In genomic region chrX:100687128-100687527, GRCh38 we compare ENCODE assay signal across 12 cellular contexts. TPM values are rescaled to one million over a fixed set of nuclear protein-coding genes. Genes with fewer than 3 reads are reported as not detected.
DNase-seq lines count a peak whose midpoint lies in the region; ATAC-seq and TF ChIP-seq lines count a peak whose summit lies in the region.
"Had no signal": no experiment of that assay in that cellular context is flagged by ENCODE, and none has a peak within 500 bp of the region (broad histone marks: within the 10 kb centered on the region; RNA-seq: fewer than 3 reads in every experiment).

No MANE protein-coding gene starts in this region.

- no peak overlapping the region for H3K4me3 ChIP-seq in NB4 (ENCODE audit: low read depth, low read length)
- H3K4me3 ChIP-seq: skin epidermis, stomach had no signal

- no peaks in the 10 kb centered on the region for H3K27me3 Mint-ChIP-seq in activated naive CD4-positive, alpha-beta T cell treated with anti-CD3 and anti-CD28 coated beads for 36 hours (ENCODE audit: low read depth)
- H3K27me3 Mint-ChIP-seq in MCF 10A (ENCODE audit: insufficient read depth, unreplicated experiment): peaks cover 33% of the 10 kb centered on the region

- CTCF ChIA-PET in activated naive CD4-positive, alpha-beta T cell treated with anti-CD3 and anti-CD28 coated beads for 36 hours (lab: Charles Lee): interaction anchor here (1.1 to 8.0 kb wide), 4 partner anchors 32 to 600 kb away, joined by 3 to 118 read pairs (median 4); no protein-coding TSS in a partner anchor
- CTCF ChIA-PET in MCF 10A (lab: Yijun Ruan, JAX): interaction anchor here (0.6 to 7.4 kb wide), 9 partner anchors 16 to 729 kb away, joined by 3 to 144 read pairs (median 4); partner anchors contain the start of gene SYTL4

- peaks cover 16% of the 10 kb centered on the region for H3K4me1 Mint-ChIP-seq in activated naive CD4-positive, alpha-beta T cell treated with anti-CD3 and anti-CD28 coated beads for 36 hours (ENCODE audit: low read depth)
- H3K4me1 Mint-ChIP-seq in MCF 10A (ENCODE audit: insufficient read depth, unreplicated experiment): no peaks in the 10 kb centered on the region

- BruUV-seq in MCF 10A (replicated peaks; lab: Mats Ljungman, UMichigan): no TSS peak

- H3K4me3 Mint-ChIP-seq in activated naive CD4-positive, alpha-beta T cell treated with anti-CD3 and anti-CD28 coated beads for 36 hours: no peak overlapping the region
- no peak overlapping the region for H3K4me3 Mint-ChIP-seq in MCF 10A (ENCODE audit: unreplicated experiment)
- H3K4me3 Mint-ChIP-seq: activated naive CD4-positive, alpha-beta T cell treated with anti-CD3 and anti-CD28 coated beads, Interleukin-2, amount 50 U/mL, for 24 hours; T-helper 2 cell treated with Interferon-gamma antibody and Interleukin-4, amounts not matched to agents 5 μg/mL and 100 μg/mL, for 36 hours had no signal

- POLR2A ChIA-PET in MCF 10A (lab: Yijun Ruan, JAX): no interaction called here

- DNase-seq in activated naive CD4-positive, alpha-beta T cell treated with anti-CD3 and anti-CD28 coated beads for 36 hours: peak; percentile 10
- no peak for DNase-seq in activated naive CD4-positive, alpha-beta T cell treated with Interleukin-2 at 50 U/mL for 16 hours
- DNase-seq in NB4 (ENCODE audit: low read depth) (peak; percentile 10), C1 segment of cervical spinal cord (lab: John Stamatoyannopoulos, UW) (no peak), MCF 10A (ENCODE audit: unreplicated experiment) (no peak)
- peak; percentile 34 for DNase-seq in stimulated activated naive CD8-positive, alpha-beta T cell treated with anti-CD3 and anti-CD28 coated beads, Interleukin-15, Interleukin-2, amounts not matched to agents 100 U/mL and 50 U/mL, for 24 hours
- DNase-seq: stomach had no signal

- no peak for TF ChIP-seq POLR2A in NB4 (IDR thresholded peaks at IDR 0.05; ENCODE audit: extremely low read depth, insufficient read length)

- H3K27ac Mint-ChIP-seq in activated naive CD4-positive, alpha-beta T cell treated with anti-CD3 and anti-CD28 coated beads for 36 hours: no peak overlapping the region
- H3K27ac Mint-ChIP-seq in MCF 10A (ENCODE audit: low read depth, unreplicated experiment): no peak overlapping the region
- H3K27ac Mint-ChIP-seq: activated naive CD4-positive, alpha-beta T cell treated with anti-CD3 and anti-CD28 coated beads, Interleukin-2, amount 50 U/mL, for 24 hours; T-helper 2 cell treated with Interferon-gamma antibody and Interleukin-4, amounts not matched to agents 5 μg/mL and 100 μg/mL, for 36 hours had no signal

- TF ChIP-seq CTCF in NB4 (IDR thresholded peaks at IDR 0.05; ENCODE audit: low read depth, low read length) (no peak), MCF 10A (IDR thresholded peaks at IDR 0.05; ENCODE audit: unreplicated experiment) (no peak)

- H3K36me3 Mint-ChIP-seq in activated naive CD4-positive, alpha-beta T cell treated with anti-CD3 and anti-CD28 coated beads for 36 hours (ENCODE audit: low read depth): no peaks in the 10 kb centered on the region
- peaks cover 6% of the 10 kb centered on the region for H3K36me3 Mint-ChIP-seq in MCF 10A (ENCODE audit: insufficient read depth, unreplicated experiment)
- H3K36me3 Mint-ChIP-seq: activated naive CD4-positive, alpha-beta T cell treated with anti-CD3 and anti-CD28 coated beads, Interleukin-2, amount 50 U/mL, for 24 hours had no signal

- ATAC-seq in HG02759 (IDR thresholded peaks at IDR 0.05; ENCODE audit: unreplicated experiment): peak; percentile 55
- peak; percentile 79 for ATAC-seq in stimulated activated naive CD8-positive, alpha-beta T cell treated with anti-CD3 and anti-CD28 coated beads, Interleukin-15, Interleukin-2, amounts not matched to agents 100 U/mL and 50 U/mL, for 24 hours
- no peak for ATAC-seq in HG03135 (IDR thresholded peaks at IDR 0.05; ENCODE audit: unreplicated experiment)

- no peaks in the 10 kb centered on the region for H3K9me3 Mint-ChIP-seq in activated naive CD4-positive, alpha-beta T cell treated with anti-CD3 and anti-CD28 coated beads for 36 hours
- no peaks in the 10 kb centered on the region for H3K9me3 Mint-ChIP-seq in MCF 10A (ENCODE audit: unreplicated experiment)
- H3K9me3 Mint-ChIP-seq: activated naive CD4-positive, alpha-beta T cell treated with anti-CD3 and anti-CD28 coated beads, Interleukin-2, amount 50 U/mL, for 24 hours; T-helper 2 cell treated with Interferon-gamma antibody and Interleukin-4, amounts not matched to agents 5 μg/mL and 100 μg/mL, for 36 hours had no signal

- intact Hi-C loops in activated naive CD4-positive, alpha-beta T cell treated with anti-CD3 and anti-CD28 coated beads for 36 hours (cut with micrococcal nuclease): no loop called here
- intact Hi-C loops in MCF 10A (cut with micrococcal nuclease): loop anchor here (5.0 to 10.0 kb wide), 2 partner anchors 175 to 518 kb away; no protein-coding TSS in a partner anchor

RNA-seq across cellular contexts. Expression of gene SRPX2, which starts 43.1 kb away (rescaled TPM):
- total RNA-seq in activated naive CD4-positive, alpha-beta T cell treated with anti-CD3 and anti-CD28 coated beads for 36 hours: not detected
- total RNA-seq in MCF 10A (2022): 4.7 and 5.3 TPM in 2 replicates

RNA-seq across cellular contexts. Expression of gene SYTL4, which starts 44.8 kb away (rescaled TPM):
- total RNA-seq in activated naive CD4-positive, alpha-beta T cell treated with anti-CD3 and anti-CD28 coated beads for 36 hours: not detected
- total RNA-seq in MCF 10A (2022): 1.9 and 2.1 TPM in 2 replicates

RNA-seq across cellular contexts. Expression of gene TSPAN6, which starts 50.5 kb away (rescaled TPM):
- total RNA-seq in activated naive CD4-positive, alpha-beta T cell treated with anti-CD3 and anti-CD28 coated beads for 36 hours: under 1 TPM; 0.42 to 0.57 TPM
- total RNA-seq in MCF 10A (2022): 4.9 and 5.6 TPM in 2 replicates

Comparison
In these comparisons a context has a peak if more than half of its experiments do, and no peak if none do; other contexts are left out.
1. DNase-seq: peak in activated naive CD4-positive, alpha-beta T cell treated with anti-CD3 and anti-CD28 coated beads for 36 hours (single experiment), NB4 (single experiment) and stimulated activated naive CD8-positive, alpha-beta T cell treated with anti-CD3 and anti-CD28 coated beads, Interleukin-15, Interleukin-2, amounts not matched to agents 100 U/mL and 50 U/mL, for 24 hours (single experiment); none in activated naive CD4-positive, alpha-beta T cell treated with Interleukin-2 at 50 U/mL for 16 hours (single experiment), C1 segment of cervical spinal cord (0 of 14) and MCF 10A (single experiment).